26 cellular contexts compared by ENCODE assay signal in the genomic region with DNA sequence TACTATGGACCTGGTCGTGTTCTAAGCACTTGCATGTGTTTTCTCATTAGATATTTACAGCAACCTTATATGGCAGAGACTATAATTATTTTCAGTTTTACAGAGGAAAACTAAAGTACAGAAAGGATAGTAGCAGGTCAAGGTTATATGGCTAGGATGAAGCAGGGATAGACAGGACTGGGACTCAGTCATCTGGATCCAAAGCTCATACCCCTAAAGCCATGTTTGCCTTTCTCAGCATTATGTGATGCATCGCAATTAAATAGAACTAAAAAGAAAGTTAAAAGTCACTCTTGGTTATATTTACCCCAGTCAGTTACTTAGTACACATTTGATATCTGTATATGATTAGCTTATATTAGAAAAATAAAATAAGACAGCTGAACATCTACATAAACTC.
"Had no signal": no experiment of that assay in that cellular context is flagged by ENCODE, and none has a peak within 500 bp of the region (broad histone marks: within the 10 kb centered on the region; RNA-seq: fewer than 3 reads in every experiment).

No MANE protein-coding gene starts in this region.

- H3K36me3 ChIP-seq: colonic mucosa, esophagus squamous epithelium, gastrocnemius medialis, lower lobe of right lung had no signal

- H3K27me3 ChIP-seq: colonic mucosa, esophagus squamous epithelium, gastrocnemius medialis, hepatocyte had no signal

- H3K27ac ChIP-seq: colonic mucosa, epithelial cell of prostate, esophagus squamous epithelium, gastrocnemius medialis, hepatocyte, lower lobe of right lung had no signal

- H3K4me3 ChIP-seq: colonic mucosa, esophagus squamous epithelium, gastrocnemius medialis, hepatocyte, lower lobe of right lung, mucosa of descending colon had no signal

- DNase-seq: cerebellar nuclear complex; colonic mucosa; cortex of kidney; effector CD8-positive, alpha-beta T cell; effector memory CD8-positive, alpha-beta T cell; endodermal cell; erythroblast; esophagus squamous epithelium; foreskin fibroblast; foreskin melanocyte; gastrocnemius medialis; glutamatergic neuron; head of caudate nucleus; hypothalamus; immature natural killer cell; islet precursor cell; kidney; kidney glomerular epithelial cell; left colon; lower lobe of right lung; mesenchymal stem cell; mucosa of descending colon had no signal

- H3K4me1 ChIP-seq: colonic mucosa, esophagus squamous epithelium, gastrocnemius medialis, lower lobe of right lung had no signal

- H2AFZ ChIP-seq: hepatocyte had no signal

- H3K4me2 ChIP-seq: hepatocyte had no signal

- H3K9me3 ChIP-seq: colonic mucosa, esophagus squamous epithelium, gastrocnemius medialis, lower lobe of right lung, mucosa of descending colon had no signal

- FAIRE-seq: endometrium, kidney had no signal

- H3K79me2 ChIP-seq: hepatocyte had no signal

- ATAC-seq: effector memory CD8-positive, alpha-beta T cell; esophagus mucosa; gastrocnemius medialis; left colon; lower lobe of right lung; mucosa of descending colon had no signal
